ENCODE assay signal across 18 cellular contexts in genomic region chr11:11641581-11641980, GRCh38. TPM values are rescaled to one million over a fixed set of nuclear protein-coding genes. Genes with fewer than 3 reads are reported as not detected.
A peak's percentile ranks its signal among the peaks of the same experiment; 100 is the strongest.
DNase-seq lines count a peak whose midpoint lies in the region; TF ChIP-seq lines count a peak whose summit lies in the region.
"Had no signal": no experiment of that assay in that cellular context is flagged by ENCODE, and none has a peak within 500 bp of the region (broad histone marks: within the 10 kb centered on the region; RNA-seq: fewer than 3 reads in every experiment).

No MANE protein-coding gene starts in this region.

- TF ChIP-seq EP300 in esophagus muscularis mucosa (IDR thresholded peaks at IDR 0.05): no peak

- no peaks in the 10 kb centered on the region for H3K79me1 ChIP-seq in mesendoderm (ENCODE audit: low read length)

- no peak overlapping the region for H3K4ac ChIP-seq in mesendoderm (ENCODE audit: low read depth, low read length)

- no peaks in the 10 kb centered on the region for H3K27me3 ChIP-seq in esophagus muscularis mucosa
- no peaks in the 10 kb centered on the region for H3K27me3 ChIP-seq in mesendoderm (ENCODE audit: insufficient read depth, low read length, poor library complexity)
- no peaks in the 10 kb centered on the region for H3K27me3 ChIP-seq in WERI-Rb-1 (ENCODE audit: insufficient read depth, low read depth, severe bottlenecking)
- H3K27me3 ChIP-seq: SJCRH30 had no signal

- H2BK120ac ChIP-seq in mesendoderm (ENCODE audit: low read depth, low read length): no peak overlapping the region

- DNase-seq in caudate nucleus (lab: John Stamatoyannopoulos, UW): peak in 4 of 61 donors; percentile 14 to 32 (median 19)
- peak; percentile 12 for DNase-seq in esophagus muscularis mucosa (ENCODE audit: extremely low spot score)
- peak; percentile 75 for DNase-seq in medulla oblongata (ENCODE audit: extremely low spot score)
- DNase-seq in mesendoderm: no peak
- no peak for DNase-seq in WERI-Rb-1
- no peak for DNase-seq in DMS153 treated with DMSO at 0.1 percent for 48 hours (lab: John Stamatoyannopoulos, UW; ENCODE audit: unreplicated experiment)
- DNase-seq: ACHN, AML-193, COR-L47, HCEC 1CT, NCI-H1417 treated with DMSO at 0.1 percent for 48 hours, NCI-H2029 treated with DMSO at 0.1 percent for 48 hours, NCI-H510A treated with DMSO at 0.1 percent for 48 hours, NCI-H82, PC-9, SJCRH30 had no signal

- whole genome bisulfite sequencing in esophagus muscularis mucosa: 46% methylated on average over 1 of the region's 1 CpG
- no CpG with 5 or more reads among the region's 1 CpG for WGBS in mesendoderm (ENCODE audit: extremely low coverage, insufficient coverage, low lambda C conversion rate)

- intact Hi-C loops in esophagus muscularis mucosa (cut with DNase I): no loop called here

- H3K56ac ChIP-seq in mesendoderm (ENCODE audit: low read length): no peak overlapping the region

- TF ChIP-seq CTCF in esophagus muscularis mucosa (IDR thresholded peaks at IDR 0.05) (no peak), WERI-Rb-1 (IDR thresholded peaks at IDR 0.05; ENCODE audit: low read depth, low read length) (no peak)

- no peak overlapping the region for H3K18ac ChIP-seq in mesendoderm (ENCODE audit: low read length)

- H3K79me2 ChIP-seq in mesendoderm (ENCODE audit: control insufficient read depth, insufficient read depth, low read length): no peaks in the 10 kb centered on the region

- H3K36me3 ChIP-seq in esophagus muscularis mucosa (no peaks in the 10 kb centered on the region), mesendoderm (ENCODE audit: control insufficient read depth, insufficient read depth, low read length) (no peaks in the 10 kb centered on the region), WERI-Rb-1 (no peaks in the 10 kb centered on the region)
- H3K36me3 ChIP-seq: SJCRH30 had no signal

- no peak overlapping the region for H2AK5ac ChIP-seq in mesendoderm (ENCODE audit: low read length)

- H3K9me3 ChIP-seq in esophagus muscularis mucosa (no peaks in the 10 kb centered on the region), WERI-Rb-1 (ENCODE audit: severe bottlenecking) (peaks cover 3% of the 10 kb centered on the region)
- H3K9me3 ChIP-seq: SJCRH30 had no signal

- H3K4me2 ChIP-seq in mesendoderm (ENCODE audit: low read length): no peak overlapping the region
- H3K4me2 ChIP-seq: PC-9 had no signal

- no peak overlapping the region for H2BK15ac ChIP-seq in mesendoderm (replicated peaks; ENCODE audit: low read depth)

- H3K23ac ChIP-seq in mesendoderm (ENCODE audit: low read length): no peak overlapping the region

- H4K8ac ChIP-seq in mesendoderm (ENCODE audit: low read depth, low read length): no peak overlapping the region

- no peak overlapping the region for H3K9ac ChIP-seq in mesendoderm (ENCODE audit: low read length)

- H3K27ac ChIP-seq in caudate nucleus (ENCODE audit: low read depth, low read length) (peak overlapping the region; percentile 64), esophagus muscularis mucosa (replicated peaks in 1 of 4) (peak overlapping the region in 2 of 4 donors; percentile 3 to 4), temporal lobe (ENCODE audit: low read depth, low read length) (peak overlapping the region; percentile 63), mesendoderm (ENCODE audit: low read depth, low read length) (no peak overlapping the region), WERI-Rb-1 (no peak overlapping the region)
- H3K27ac ChIP-seq: HL-60, PC-9, SJCRH30 had no signal

- no peak overlapping the region for H4K5ac ChIP-seq in mesendoderm (ENCODE audit: low read length)

- H2BK5ac ChIP-seq in mesendoderm (ENCODE audit: low read length): no peak overlapping the region

- H3K4me1 ChIP-seq in esophagus muscularis mucosa: peaks cover 0 to 5% (median 2%) of the 10 kb centered on the region in 4 donors
- no peaks in the 10 kb centered on the region for H3K4me1 ChIP-seq in mesendoderm (ENCODE audit: control insufficient read depth, low read depth, low read length)

- no peak for TF ChIP-seq POLR2A in esophagus muscularis mucosa (IDR thresholded peaks at IDR 0.05; ENCODE audit: low read depth)

- H3K4me3 ChIP-seq in esophagus muscularis mucosa: no peak overlapping the region
- no peak overlapping the region for H3K4me3 ChIP-seq in mesendoderm (ENCODE audit: low read length)
- no peak overlapping the region for H3K4me3 ChIP-seq in WERI-Rb-1 (ENCODE audit: low read depth, low read length)
- H3K4me3 ChIP-seq: PC-9, SJCRH30 had no signal

RNA-seq across cellular contexts. Expression of gene GALNT18, which starts 19.8 kb away (rescaled TPM):
- total RNA-seq in esophagus muscularis mucosa (10 to 100 TPM; 29.1 to 67.0 (median 49.3) TPM), temporal lobe (15.0 TPM)
- polyA plus RNA-seq in mesendoderm (2013, experiment 1 of 2): 1.2 TPM
- polyA plus RNA-seq in mesendoderm (2013, experiment 2 of 2): 1.1 TPM
- total RNA-seq: PC-9 had no signal

Comparison
In these comparisons a context has a peak if more than half of its experiments do, and no peak if none do; other contexts are left out.
1. DNase-seq: peak in esophagus muscularis mucosa (single experiment) and medulla oblongata (single experiment); none in mesendoderm (single experiment), WERI-Rb-1 (single experiment) and DMS153 treated with DMSO at 0.1 percent for 48 hours (single experiment).
2. H3K27ac ChIP-seq: peak in caudate nucleus (single experiment) and temporal lobe (single experiment); none in mesendoderm (single experiment) and WERI-Rb-1 (single experiment).